Comparison of ENCODE assay signal across 28 cellular contexts in the genomic region with DNA sequence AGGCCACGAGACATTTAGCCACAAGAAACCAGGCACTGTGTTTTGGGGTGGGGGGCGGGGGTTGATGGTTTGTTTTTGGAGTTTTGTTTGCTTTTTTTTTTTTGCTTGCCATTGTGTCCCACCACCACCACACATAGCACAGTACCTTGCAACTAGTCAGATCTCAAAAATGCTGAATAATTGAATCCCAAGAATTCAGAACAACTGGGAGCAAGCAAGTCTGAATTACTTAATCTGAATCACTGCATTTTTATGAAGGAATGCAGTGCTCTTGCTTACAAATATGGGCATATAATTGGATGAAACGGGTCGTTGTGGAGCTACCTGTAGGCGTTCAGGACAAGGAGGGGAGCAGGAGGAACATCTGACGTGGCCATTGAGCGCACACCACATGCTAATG.
"Had no signal": no experiment of that assay in that cellular context is flagged by ENCODE, and none has a peak within 500 bp of the region (broad histone marks: within the 10 kb centered on the region; RNA-seq: fewer than 3 reads in every experiment).

No MANE protein-coding gene starts in this region.

- ATAC-seq: activated CD4-positive, alpha-beta T cell treated with anti-CD3 and anti-CD28 coated beads for 36 hours; activated CD8-positive, alpha-beta memory T cell treated with anti-CD3 and anti-CD28 coated beads, Interleukin-2, amount 10 ng/mL, durations not matched to agents 7 days and 5 days; activated CD8-positive, alpha-beta T cell treated with anti-CD3 and anti-CD28 coated beads, Interleukin-2, amount 10 ng/mL, durations not matched to agents 7 days and 5 days; activated naive CD8-positive, alpha-beta T cell treated with anti-CD3 and anti-CD28 coated beads, Interleukin-2, amount 50 U/mL, for 24 hours; esophagus mucosa; foreskin keratinocyte; gastrocnemius medialis; heart left ventricle had no signal

- DNase-seq: activated CD4-positive, alpha-beta memory T cell treated with anti-CD3 and anti-CD28 coated beads for 36 hours; activated CD4-positive, alpha-beta T cell treated with anti-CD3 and anti-CD28 coated beads for 36 hours; activated CD4-positive, alpha-beta T cell treated with anti-CD3 and anti-CD28 coated beads, Interleukin-2, amount 10 ng/mL, durations not matched to agents 24 days and 14 days; activated CD4-positive, CD25-positive, alpha-beta regulatory T cell; activated CD4-positive, CD25-positive, alpha-beta regulatory T cell treated with anti-CD3 and anti-CD28 coated beads, Interleukin-2, amount 50 U/mL, for 72 hours; activated CD8-positive, alpha-beta memory T cell treated with anti-CD3 and anti-CD28 coated beads, Interleukin-2, amount 10 ng/mL, durations not matched to agents 7 days and 5 days; activated CD8-positive, alpha-beta memory T cell treated with anti-CD3 and anti-CD28 coated beads, Interleukin-2, amount 50 U/mL, for 4 hours; activated CD8-positive, alpha-beta T cell treated with anti-CD3 and anti-CD28 coated beads, Interleukin-2, amount 10 ng/mL, durations not matched to agents 7 days and 5 days; activated effector memory CD4-positive, alpha-beta T cell treated with anti-CD3 and anti-CD28 coated beads, Interleukin-2, amount 50 U/mL, for 16 hours; activated naive CD4-positive, alpha-beta T cell treated with anti-CD3 and anti-CD28 coated beads for 36 hours; activated naive CD8-positive, alpha-beta T cell treated with anti-CD3 and anti-CD28 coated beads for 36 hours; activated naive CD8-positive, alpha-beta T cell treated with anti-CD3 and anti-CD28 coated beads, Interleukin-2, amount 50 U/mL, for 24 hours; activated T-cell treated with anti-CD3 and anti-CD28 coated beads, Interleukin-2, amount 50 U/mL, for 1 hour; activated T-cell treated with anti-CD3 and anti-CD28 coated beads, Interleukin-2, amount 50 U/mL, for 48 hours; adrenal gland; amygdala; aorta; brain microvascular endothelial cell; dorsolateral prefrontal cortex; effector memory CD4-positive, alpha-beta T cell; endodermal cell; foreskin keratinocyte; gastrocnemius medialis; glutamatergic neuron; heart left ventricle; T-helper 2 cell had no signal

- H3K4me3 ChIP-seq: adrenal gland, coronary artery, dorsolateral prefrontal cortex, gastrocnemius medialis, heart left ventricle had no signal
